ENCODE assay signal across 8 cellular contexts in genomic region chr12:49187184-49187583, GRCh38. TPM values are rescaled to one million over a fixed set of nuclear protein-coding genes. Genes with fewer than 3 reads are reported as not detected.
DNase-seq lines count a peak whose midpoint lies in the region; ATAC-seq and TF ChIP-seq lines count a peak whose summit lies in the region.

No MANE protein-coding gene starts in this region.

- WGBS in heart right ventricle, 2 donors, result 14 to 27% methylated on average over 5 of the region's 5 CpGs

- intact Hi-C loops in heart right ventricle (cut with DNase I), result loop anchor here in 5 of 10 donors (5.0 to 10.0 kb wide), 4 partner anchors 45 to 122 kb away; partner anchors contain the start of genes TUBA1B (in 3 of the 5), KMT2D (in 1 of the 5) and RHEBL1 (in 1 of the 5)

- H3K27ac Mint-ChIP-seq in CD4-positive, CD25-positive, alpha-beta regulatory T cell, result peak overlapping the region in 1 of 3 donors; percentile 35
- H3K27ac Mint-ChIP-seq in activated naive CD8-positive, alpha-beta T cell treated with anti-CD3 and anti-CD28 coated beads, Interleukin-2, amount 50 U/mL, for 24 hours, result peak overlapping the region; percentile 93
- peak overlapping the region; percentile 62 for H3K27ac Mint-ChIP-seq in progenitor cell of endocrine pancreas

- H3K4me1 ChIP-seq in CD4-positive, CD25-positive, alpha-beta regulatory T cell (ENCODE audit: control insufficient read depth, insufficient read depth, low read length, poor library complexity, severe bottlenecking), result peaks cover 26% of the 10 kb centered on the region
- peaks cover 5 to 33% (median 30%) of the 10 kb centered on the region in 9 donors for H3K4me1 ChIP-seq in heart right ventricle

- peaks cover 4% of the 10 kb centered on the region for H3K27me3 Mint-ChIP-seq in CD4-positive, CD25-positive, alpha-beta regulatory T cell
- no peaks in the 10 kb centered on the region for H3K27me3 Mint-ChIP-seq in activated naive CD8-positive, alpha-beta T cell treated with anti-CD3 and anti-CD28 coated beads, Interleukin-2, amount 50 U/mL, for 24 hours
- no peaks in the 10 kb centered on the region for H3K27me3 Mint-ChIP-seq in progenitor cell of endocrine pancreas

- H3K36me3 Mint-ChIP-seq in CD4-positive, CD25-positive, alpha-beta regulatory T cell, result peaks cover 23% of the 10 kb centered on the region
- peaks cover 13% of the 10 kb centered on the region for H3K36me3 Mint-ChIP-seq in activated naive CD8-positive, alpha-beta T cell treated with anti-CD3 and anti-CD28 coated beads, Interleukin-2, amount 50 U/mL, for 24 hours (ENCODE audit: low read depth)
- H3K36me3 Mint-ChIP-seq in progenitor cell of endocrine pancreas (ENCODE audit: insufficient read depth), result peaks cover 17% of the 10 kb centered on the region

- H3K36me3 ChIP-seq in CD4-positive, CD25-positive, alpha-beta regulatory T cell (ENCODE audit: control insufficient read depth, insufficient read depth, low read length), result peaks cover 33% of the 10 kb centered on the region
- H3K36me3 ChIP-seq in heart right ventricle, result peaks cover 0 to 40% (median 21%) of the 10 kb centered on the region in 9 donors

- H3K4me3 Mint-ChIP-seq in CD4-positive, CD25-positive, alpha-beta regulatory T cell, result peak overlapping the region; percentile 72 to 94 (median 88)
- H3K4me3 Mint-ChIP-seq in activated naive CD8-positive, alpha-beta T cell treated with anti-CD3 and anti-CD28 coated beads, Interleukin-2, amount 50 U/mL, for 24 hours, result peak overlapping the region; percentile 91
- H3K4me3 Mint-ChIP-seq in progenitor cell of endocrine pancreas (ENCODE audit: low read depth), result peak overlapping the region; percentile 98

- H3K27ac ChIP-seq in CD4-positive, CD25-positive, alpha-beta regulatory T cell (ENCODE audit: insufficient read depth, low read length, poor library complexity, severe bottlenecking), result peak overlapping the region; percentile 98
- peak overlapping the region in 8 of 10 donors; percentile 90 to 100 (median 99) for H3K27ac ChIP-seq in heart right ventricle

- DNase-seq in CD4-positive, CD25-positive, alpha-beta regulatory T cell, result no peak
- DNase-seq in NCI-H1436 (lab: John Stamatoyannopoulos, UW), result peak; percentile 61
- DNase-seq in activated naive CD8-positive, alpha-beta T cell treated with anti-CD3 and anti-CD28 coated beads, Interleukin-2, amount 50 U/mL, for 24 hours, result no peak
- peak; percentile 21 to 78 for DNase-seq in heart right ventricle
- no peak for DNase-seq in progenitor cell of endocrine pancreas (ENCODE audit: low spot score, unreplicated experiment)

- no peaks in the 10 kb centered on the region for H3K27me3 ChIP-seq in CD4-positive, CD25-positive, alpha-beta regulatory T cell (ENCODE audit: control insufficient read depth, insufficient read depth, low read length)
- H3K27me3 ChIP-seq in heart right ventricle, result no peaks in the 10 kb centered on the region

- ATAC-seq in CD4-positive, CD25-positive, alpha-beta regulatory T cell (ENCODE audit: low read depth in 2 of 2), result no peak
- ATAC-seq in activated naive CD8-positive, alpha-beta T cell treated with anti-CD3 and anti-CD28 coated beads, Interleukin-2, amount 50 U/mL, for 24 hours, result no peak
- ATAC-seq in heart right ventricle (peak; percentile 29 to 69 (median 48)), HG02571 (IDR thresholded peaks at IDR 0.05; ENCODE audit: unreplicated experiment) (no peak), GM21576 (IDR thresholded peaks at IDR 0.05; ENCODE audit: unreplicated experiment) (no peak), HG03460 (IDR thresholded peaks at IDR 0.05; ENCODE audit: unreplicated experiment) (no peak)

- H3K4me3 ChIP-seq in CD4-positive, CD25-positive, alpha-beta regulatory T cell (ENCODE audit: low read depth, low read length), result peak overlapping the region; percentile 86
- H3K4me3 ChIP-seq in heart right ventricle, result peak overlapping the region in 9 of 10 donors; percentile 60 to 98 (median 87)

- H3K4me1 Mint-ChIP-seq in CD4-positive, CD25-positive, alpha-beta regulatory T cell, result peaks cover 18 to 39% (median 24%) of the 10 kb centered on the region in 4 donors
- H3K4me1 Mint-ChIP-seq in activated naive CD8-positive, alpha-beta T cell treated with anti-CD3 and anti-CD28 coated beads, Interleukin-2, amount 50 U/mL, for 24 hours, result peaks cover 19% of the 10 kb centered on the region
- H3K4me1 Mint-ChIP-seq in progenitor cell of endocrine pancreas (ENCODE audit: low read depth), result peaks cover 3% of the 10 kb centered on the region

- TF ChIP-seq CTCF in heart right ventricle (IDR thresholded peaks at IDR 0.05) (no peak), progenitor cell of endocrine pancreas (IDR thresholded peaks at IDR 0.05; ENCODE audit: unreplicated experiment) (no peak)

- H3K9me3 ChIP-seq in CD4-positive, CD25-positive, alpha-beta regulatory T cell (ENCODE audit: control insufficient read depth in 2 of 2, low read length in 2 of 2), result no peaks in the 10 kb centered on the region
- H3K9me3 ChIP-seq in heart right ventricle, result no peaks in the 10 kb centered on the region

- H3K9me3 Mint-ChIP-seq in CD4-positive, CD25-positive, alpha-beta regulatory T cell, result no peaks in the 10 kb centered on the region
- H3K9me3 Mint-ChIP-seq in activated naive CD8-positive, alpha-beta T cell treated with anti-CD3 and anti-CD28 coated beads, Interleukin-2, amount 50 U/mL, for 24 hours, result no peaks in the 10 kb centered on the region
- H3K9me3 Mint-ChIP-seq in progenitor cell of endocrine pancreas (ENCODE audit: low read depth), result no peaks in the 10 kb centered on the region

RNA-seq across cellular contexts. Expression of gene TUBA1A, which starts 1.7 kb away (rescaled TPM):
- total RNA-seq in CD4-positive, CD25-positive, alpha-beta regulatory T cell, result 213 TPM
- 100 to 1,000 TPM; 249 to 298 (median 265) TPM for polyA plus RNA-seq in CD4-positive, CD25-positive, alpha-beta regulatory T cell
- total RNA-seq in heart right ventricle, result 100 to 1,000 TPM in 8 of 10 donors, 10 to 100 TPM in 2; 93.9 to 258 (median 134) TPM
- 100 to 1,000 TPM in 1 of 2 donors, 10 to 100 TPM in 1; 45.2 to 287 TPM for polyA plus RNA-seq in heart right ventricle
- total RNA-seq in progenitor cell of endocrine pancreas, result 628 and 652 TPM in 2 replicates

RNA-seq across cellular contexts. Expression of gene TUBA1B, which starts 56.0 kb away (rescaled TPM):
- total RNA-seq in CD4-positive, CD25-positive, alpha-beta regulatory T cell, result 174 TPM
- polyA plus RNA-seq in CD4-positive, CD25-positive, alpha-beta regulatory T cell, result 100 to 1,000 TPM; 445 to 648 (median 513) TPM
- 100 to 1,000 TPM; 201 to 818 (median 309) TPM for total RNA-seq in heart right ventricle
- 1,000 to 10,000 TPM in 1 of 2 donors, 100 to 1,000 TPM in 1; 117 to 1,374 TPM for polyA plus RNA-seq in heart right ventricle
- 985 and 1,023 TPM in 2 replicates for total RNA-seq in progenitor cell of endocrine pancreas

Comparison
In these comparisons a context has a peak if more than half of its experiments do, and no peak if none do; other contexts are left out.
1. ATAC-seq: peak in heart right ventricle (8 of 8); none in CD4-positive, CD25-positive, alpha-beta regulatory T cell (0 of 2), activated naive CD8-positive, alpha-beta T cell treated with anti-CD3 and anti-CD28 coated beads, Interleukin-2, amount 50 U/mL, for 24 hours (single experiment), HG02571 (single experiment), GM21576 (single experiment) and HG03460 (single experiment).
2. DNase-seq: peak in NCI-H1436 (single experiment) and heart right ventricle (2 of 2); none in CD4-positive, CD25-positive, alpha-beta regulatory T cell (0 of 3), activated naive CD8-positive, alpha-beta T cell treated with anti-CD3 and anti-CD28 coated beads, Interleukin-2, amount 50 U/mL, for 24 hours (single experiment) and progenitor cell of endocrine pancreas (single experiment).
3. Peak in every context shown above with its lines, with median percentiles within 50 percentile points of each other: H3K4me3 Mint-ChIP-seq.